Comparison of ENCODE assay signal across 28 cellular contexts in the genomic region with DNA sequence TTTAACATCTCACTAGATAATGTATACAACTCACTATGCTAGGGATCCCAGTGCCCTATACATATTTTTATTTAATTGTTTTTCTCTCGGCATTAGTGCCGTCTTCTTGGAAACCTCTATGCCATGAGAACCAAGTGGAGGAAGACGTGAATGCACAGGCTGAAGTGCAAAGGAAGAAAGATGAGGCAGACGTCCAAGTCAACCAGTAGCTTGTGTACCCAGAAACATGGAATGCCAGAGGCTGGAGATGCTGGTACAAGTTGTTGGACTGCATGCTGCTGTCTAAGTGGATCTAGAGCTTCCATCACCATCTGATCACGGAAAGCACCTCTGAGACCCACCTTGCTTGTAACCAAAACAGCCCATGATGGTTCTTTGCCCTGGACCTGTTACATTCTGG.
"Had no signal": no experiment of that assay in that cellular context is flagged by ENCODE, and none has a peak within 500 bp of the region (broad histone marks: within the 10 kb centered on the region; RNA-seq: fewer than 3 reads in every experiment).

No MANE protein-coding gene starts in this region.

- H3K27ac ChIP-seq: adrenal gland, cardiac muscle cell, left lung, spleen, testis, vagina, WERI-Rb-1 had no signal

- H3K27ac Mint-ChIP-seq: activated naive CD8-positive, alpha-beta T cell; activated T-helper 2 cell treated with anti-CD3 and anti-CD28 coated beads, Interferon-gamma antibody, Interleukin-2, Interleukin-4, amounts not matched to agents 10 μg/mL and 5 μg/mL and 100 μg/mL, durations not matched to agents 14 hours and 24 hours and 36 hours; dendritic cell treated with granulocyte-macrophage colony-stimulating factor and Interleukin-4, amounts not matched to agents 40 ng/mL and 50 ng/mL, for 4 days; naive thymus-derived CD4-positive, alpha-beta T cell; progenitor cell of endocrine pancreas; T-helper 2 cell treated with Interferon-gamma antibody and Interleukin-4, amounts not matched to agents 5 μg/mL and 100 μg/mL, for 36 hours; type B pancreatic cell had no signal

- FAIRE-seq: endometrium had no signal

- H3K9me3 Mint-ChIP-seq: activated T-cell treated with anti-CD3 and anti-CD28 coated beads, Interleukin-2, amount 50 U/mL, for 4 hours; activated T-helper 2 cell treated with anti-CD3 and anti-CD28 coated beads, Interferon-gamma antibody, Interleukin-2, Interleukin-4, amounts not matched to agents 10 μg/mL and 5 μg/mL and 100 μg/mL, durations not matched to agents 14 hours and 24 hours and 36 hours; dendritic cell treated with granulocyte-macrophage colony-stimulating factor and Interleukin-4, amounts not matched to agents 40 ng/mL and 50 ng/mL, for 4 days; naive thymus-derived CD4-positive, alpha-beta T cell; neural crest cell; T-helper 2 cell treated with Interferon-gamma antibody and Interleukin-4, amounts not matched to agents 5 μg/mL and 100 μg/mL, for 36 hours; type B pancreatic cell had no signal

- H3K36me3 Mint-ChIP-seq: activated naive CD8-positive, alpha-beta T cell; naive thymus-derived CD4-positive, alpha-beta T cell; type B pancreatic cell had no signal

- DNase-seq: activated CD4-positive, alpha-beta T cell treated with anti-CD3 and anti-CD28 coated beads for 1 hour; activated CD4-positive, alpha-beta T cell treated with anti-CD3 and anti-CD28 coated beads, Interleukin-2, amount 50 U/mL, for 4 hours; activated CD8-positive, alpha-beta memory T cell treated with anti-CD3 and anti-CD28 coated beads for 24 hours; activated CD8-positive, alpha-beta memory T cell treated with anti-CD3 and anti-CD28 coated beads, Interleukin-2, amount 50 U/mL, for 4 hours; activated naive CD4-positive, alpha-beta T cell; activated T-cell treated with anti-CD3 and anti-CD28 coated beads, Interleukin-2, amount 50 U/mL, for 4 hours; adrenal gland; effector CD4-positive, alpha-beta T cell; foreskin melanocyte; left lung; naive thymus-derived CD4-positive, alpha-beta T cell; occipital lobe; spleen; stimulated activated CD4-positive, alpha-beta T cell treated with anti-CD3 and anti-CD28 coated beads, Interleukin-4, amount 100 ng/mL, for 1 hour; stimulated activated naive CD4-positive, alpha-beta T cell; testis; WERI-Rb-1 had no signal

- H3K4me3 ChIP-seq: adrenal gland, cardiac muscle cell, left lung, lung, spleen, testis, vagina had no signal

- H3K27me3 ChIP-seq: adrenal gland, cardiac muscle cell, left lung, testis, vagina had no signal

- H3K9me3 ChIP-seq: adrenal gland, left lung, spleen, testis, vagina had no signal

- ATAC-seq: activated T-cell treated with anti-CD3 and anti-CD28 coated beads, Interleukin-2, amount 50 U/mL, for 4 hours; left lung; naive thymus-derived CD4-positive, alpha-beta T cell had no signal

- H3K27me3 Mint-ChIP-seq: activated naive CD8-positive, alpha-beta T cell; dendritic cell treated with granulocyte-macrophage colony-stimulating factor and Interleukin-4, amounts not matched to agents 40 ng/mL and 50 ng/mL, for 4 days; naive thymus-derived CD4-positive, alpha-beta T cell; progenitor cell of endocrine pancreas; type B pancreatic cell had no signal

- H3K4me1 ChIP-seq: adrenal gland, left lung, spleen, testis, vagina had no signal

- H3K4me1 Mint-ChIP-seq: neural crest cell had no signal

- H3K4me3 Mint-ChIP-seq: activated naive CD8-positive, alpha-beta T cell; activated T-cell treated with anti-CD3 and anti-CD28 coated beads, Interleukin-2, amount 50 U/mL, for 4 hours; dendritic cell treated with granulocyte-macrophage colony-stimulating factor and Interleukin-4, amounts not matched to agents 40 ng/mL and 50 ng/mL, for 4 days; naive thymus-derived CD4-positive, alpha-beta T cell; neural crest cell; T-helper 2 cell treated with Interferon-gamma antibody and Interleukin-4, amounts not matched to agents 5 μg/mL and 100 μg/mL, for 36 hours; type B pancreatic cell had no signal

- H3K36me3 ChIP-seq: adrenal gland, cardiac muscle cell, left lung, spleen, vagina, WERI-Rb-1 had no signal
